ENCODE assay signal across 9 cellular contexts in the genomic region with DNA sequence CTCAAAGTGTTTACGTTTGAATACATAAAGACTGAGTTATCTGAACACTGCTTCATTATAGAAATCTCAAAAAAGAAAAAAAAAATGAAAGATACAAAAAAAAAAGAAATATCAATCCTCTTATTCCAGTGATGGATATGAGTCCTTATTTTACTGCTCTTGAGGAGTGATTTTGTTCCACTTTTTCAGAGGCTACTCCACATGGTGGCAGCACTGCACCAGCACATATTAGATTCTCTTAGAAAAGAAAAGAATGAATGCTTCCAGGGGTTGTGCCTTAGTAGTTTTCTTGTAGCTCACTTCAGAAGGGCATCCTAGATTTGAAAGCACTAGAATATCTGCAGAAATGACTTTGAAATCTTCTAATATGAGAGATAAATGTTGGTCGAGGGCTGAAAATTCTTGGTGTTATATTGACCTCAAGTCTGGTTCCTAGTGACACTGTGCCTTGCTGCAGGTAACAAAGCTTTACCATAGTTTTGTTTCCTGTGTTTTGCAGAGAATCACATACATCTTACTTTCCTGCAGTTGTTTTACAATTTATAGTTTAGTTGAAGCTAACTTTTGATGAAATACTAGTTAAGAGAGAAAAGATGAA. TPM values are rescaled to one million over a fixed set of nuclear protein-coding genes. Genes with fewer than 3 reads are reported as not detected.
DNase-seq lines count a peak whose midpoint lies in the region; ATAC-seq and TF ChIP-seq lines count a peak whose summit lies in the region.
"Had no signal": no experiment of that assay in that cellular context is flagged by ENCODE, and none has a peak within 500 bp of the region (broad histone marks: within the 10 kb centered on the region; RNA-seq: fewer than 3 reads in every experiment).

No MANE protein-coding gene starts in this region.

- no peaks in the 10 kb centered on the region for H3K9me3 ChIP-seq in gastrocnemius medialis

- no peaks in the 10 kb centered on the region for H3K27me3 Mint-ChIP-seq in glutamatergic neuron (ENCODE audit: unreplicated experiment)

- in situ Hi-C loops in ACHN (cut with HindIII; ENCODE audit: low pct_ligation_motif_present, low pct_unique_long_range_greater_than_20kb, low sequenced_read_pairs) (no loop called here), gastrocnemius medialis (cut with MboI; ENCODE audit: low sequenced_read_pairs in 4 of 4) (loop anchor here in 2 of 4 donors (5.0 kb wide), 1 partner anchor 134 kb away; no protein-coding TSS in a partner anchor)

- TF ChIP-seq CTCF in GM06990 (IDR thresholded peaks at IDR 0.05; ENCODE audit: insufficient read depth, low read length, poor library complexity, severe bottlenecking): peak; percentile 69
- TF ChIP-seq CTCF in glutamatergic neuron (IDR thresholded peaks at IDR 0.05; ENCODE audit: partially characterized antibody, unreplicated experiment): peak; percentile 29
- peak; percentile 49 to 67 (median 60) for TF ChIP-seq CTCF in gastrocnemius medialis (IDR thresholded peaks at IDR 0.05 in 4 of 5, conservative IDR thresholded peaks at IDR 0.05 in 1 of 5)

- peak; percentile 60 for DNase-seq in ACHN
- no peak for DNase-seq in GM06990 (ENCODE audit: extremely low read depth, insufficient read length)
- peak; percentile 17 for DNase-seq in NCI-H345 (lab: John Stamatoyannopoulos, UW)
- DNase-seq in activated T-cell treated with anti-CD3 and anti-CD28 coated beads for 48 hours (ENCODE audit: low read depth): peak; percentile 8
- peak; percentile 60 for DNase-seq in glutamatergic neuron
- peak in 1 of 2 donors; percentile 54 for DNase-seq in gastrocnemius medialis
- DNase-seq in NCI-H128 (lab: John Stamatoyannopoulos, UW; ENCODE audit: unreplicated experiment): no peak
- no peak for DNase-seq in GOT3 (lab: John Stamatoyannopoulos, UW)

- H3K4me1 Mint-ChIP-seq in glutamatergic neuron (ENCODE audit: low read depth, unreplicated experiment): peaks cover 2% of the 10 kb centered on the region

- no peaks in the 10 kb centered on the region for H3K27me3 ChIP-seq in GM06990 (replicated peaks; ENCODE audit: control insufficient read depth, insufficient read depth, low read length)
- H3K27me3 ChIP-seq in gastrocnemius medialis: no peaks in the 10 kb centered on the region

- no peak overlapping the region for H3K27ac Mint-ChIP-seq in glutamatergic neuron (ENCODE audit: unreplicated experiment)

- ATAC-seq in gastrocnemius medialis: peak in 1 of 2 donors; percentile 40

- H3K4me3 ChIP-seq in GM06990 (replicated peaks; ENCODE audit: low read depth, low read length) (no peak overlapping the region), gastrocnemius medialis (no peak overlapping the region)

- no peak overlapping the region for H3K4me3 Mint-ChIP-seq in glutamatergic neuron (ENCODE audit: unreplicated experiment)

- H3K4me1 ChIP-seq in gastrocnemius medialis: peaks cover 33 to 44% of the 10 kb centered on the region in 2 donors

- peak overlapping the region in 1 of 4 donors; percentile 17 for H3K27ac ChIP-seq in gastrocnemius medialis

- no peaks in the 10 kb centered on the region for H3K36me3 Mint-ChIP-seq in glutamatergic neuron (ENCODE audit: unreplicated experiment)

- H3K36me3 ChIP-seq in GM06990 (ENCODE audit: control insufficient read depth, insufficient read depth, low read length): peaks cover 4% of the 10 kb centered on the region
- peaks cover 0 to 33% of the 10 kb centered on the region in 2 donors for H3K36me3 ChIP-seq in gastrocnemius medialis

- intact Hi-C loops in gastrocnemius medialis (cut with DNase I; ENCODE audit: low total_unique reads): loop anchor here (1.0 kb wide), 1 partner anchor 134 kb away; no protein-coding TSS in a partner anchor

- no peak for TF ChIP-seq POLR2A in gastrocnemius medialis (IDR thresholded peaks at IDR 0.05)

- no peaks in the 10 kb centered on the region for H3K9me3 Mint-ChIP-seq in glutamatergic neuron (ENCODE audit: unreplicated experiment)

RNA-seq across cellular contexts. Expression of gene AP2B1, which starts 25.9 kb away (rescaled TPM):
- total RNA-seq in glutamatergic neuron (ENCODE audit: unreplicated experiment) (316 TPM), gastrocnemius medialis (10 to 100 TPM; 31.3 to 48.7 (median 38.1) TPM)

RNA-seq across cellular contexts. Expression of gene PEX12, which starts 34.7 kb away (rescaled TPM):
- total RNA-seq in glutamatergic neuron (ENCODE audit: unreplicated experiment): 3.1 TPM
- total RNA-seq in gastrocnemius medialis: 10 to 100 TPM in 1 of 4 donors, 1 to 10 TPM in 3; 4.4 to 14.2 (median 6.2) TPM

RNA-seq across cellular contexts. Expression of gene SLFN14, which starts 52.4 kb away (rescaled TPM):
- total RNA-seq in glutamatergic neuron (ENCODE audit: unreplicated experiment): not detected
- total RNA-seq in gastrocnemius medialis: not detected
- total RNA-seq: subcutaneous adipose tissue had no signal

Comparison
In these comparisons a context has a peak if more than half of its experiments do, and no peak if none do; other contexts are left out.
1. DNase-seq: peak in ACHN (single experiment), NCI-H345 (single experiment), activated T-cell treated with anti-CD3 and anti-CD28 coated beads for 48 hours (single experiment) and glutamatergic neuron (single experiment); none in GM06990 (single experiment), NCI-H128 (single experiment) and GOT3 (single experiment).
2. Peak in every context shown above with its lines, with median percentiles within 50 percentile points of each other: CTCF ChIP-seq.